Comparison of ENCODE assay signal across 2 cellular contexts in genomic region chr5:172444110-172444510, GRCh38.
TF ChIP-seq lines count a peak whose summit lies in the region.

No MANE protein-coding gene starts in this region.

TF ChIP-seq in A549, 52 proteins besides CTCF, POLR2A, EP300 and RAD21 (continued from another document):
- no peak for TF ChIP-seq USF2 (IDR thresholded peaks at IDR 0.05)
- TF ChIP-seq ELK1 (IDR thresholded peaks at IDR 0.05; ENCODE audit: low read depth, low read length), result no peak
- no peak for TF ChIP-seq ATOH8 (CRISPR knock-in tag; IDR thresholded peaks at IDR 0.05; ENCODE audit: low read depth)
- no peak for TF ChIP-seq E2F6 (IDR thresholded peaks at IDR 0.05; ENCODE audit: borderline replicate concordance, low read depth)
- no peak for TF ChIP-seq REST (IDR thresholded peaks at IDR 0.05)
- no peak for TF ChIP-seq PBX3 (IDR thresholded peaks at IDR 0.05)

TF ChIP-seq in SK-N-SH, 30 proteins besides CTCF, POLR2A, EP300 and RAD21 (continued from another document):
- TF ChIP-seq FOXM1 (IDR thresholded peaks at IDR 0.05; ENCODE audit: low read depth), result no peak
- no peak for TF ChIP-seq USF2 (IDR thresholded peaks at IDR 0.05; ENCODE audit: borderline replicate concordance, low read depth, low read length)
- no peak for TF ChIP-seq MXI1 (IDR thresholded peaks at IDR 0.05; ENCODE audit: low read depth, low read length)
- no peak for TF ChIP-seq TCF12 (IDR thresholded peaks at IDR 0.05)
- TF ChIP-seq JUND (IDR thresholded peaks at IDR 0.05), result no peak
